16 cellular contexts compared by ENCODE assay signal in the genomic region with DNA sequence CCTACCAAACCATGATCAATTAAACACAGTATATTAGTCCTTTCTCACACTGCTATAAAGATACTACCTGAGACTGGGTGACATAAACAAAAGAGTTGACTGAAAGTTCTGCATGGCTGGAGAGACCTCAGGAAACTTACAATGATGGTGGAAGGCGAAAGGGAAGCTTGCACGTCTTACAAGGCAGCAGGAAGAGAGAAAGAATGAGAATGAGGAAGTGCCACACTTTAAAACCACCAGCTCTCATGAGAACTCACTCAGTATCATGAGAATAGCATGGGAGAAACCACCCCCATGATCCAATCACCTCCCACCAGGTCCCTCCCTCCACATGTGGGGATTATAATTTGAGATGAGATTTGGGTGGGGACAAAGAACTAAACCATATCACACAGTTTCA.
DNase-seq lines count a peak whose midpoint lies in the region; TF ChIP-seq lines count a peak whose summit lies in the region.
"Had no signal": no experiment of that assay in that cellular context is flagged by ENCODE, and none has a peak within 500 bp of the region (broad histone marks: within the 10 kb centered on the region; RNA-seq: fewer than 3 reads in every experiment).

No MANE protein-coding gene starts in this region.

- CTCF ChIA-PET in GM10248 (lab: Yijun Ruan, JAX), result no interaction called here

- H3K4me1 ChIP-seq in esophagus muscularis mucosa (peaks cover 0 to 23% (median 11%) of the 10 kb centered on the region in 4 donors), HAP-1 (no peaks in the 10 kb centered on the region)
- H3K4me1 ChIP-seq: BLaER1, Caco-2 had no signal

- H3K4me3 ChIP-seq in esophagus muscularis mucosa (no peak overlapping the region), HAP-1 (no peak overlapping the region)
- H3K4me3 ChIP-seq: BLaER1, GM12878, GM23248 had no signal

- TF ChIP-seq CTCF in esophagus muscularis mucosa (IDR thresholded peaks at IDR 0.05) (no peak), GM10248 (IDR thresholded peaks at IDR 0.05; ENCODE audit: control extremely low read depth, extremely low read depth, low read depth, missing control alignments) (no peak)

- H3K9me3 ChIP-seq in esophagus muscularis mucosa (no peaks in the 10 kb centered on the region), HAP-1 (no peaks in the 10 kb centered on the region)

- no peak for TF ChIP-seq POLR2A in esophagus muscularis mucosa (IDR thresholded peaks at IDR 0.05; ENCODE audit: low read depth)

- in situ Hi-C loops in KBM-7 (cut with MboI; ENCODE audit: low pct_unique_long_range_greater_than_20kb, low sequenced_read_pairs), result no loop called here
- in situ Hi-C loops in HAP-1 (cut with MboI; ENCODE audit: low sequenced_read_pairs), result no loop called here

- intact Hi-C loops in esophagus muscularis mucosa (cut with DNase I), result no loop called here

- POLR2A ChIA-PET in GM10248 (lab: Yijun Ruan, JAX), result no interaction called here

- H3K36me3 ChIP-seq in esophagus muscularis mucosa (no peaks in the 10 kb centered on the region), HAP-1 (replicated peaks) (no peaks in the 10 kb centered on the region)
- H3K36me3 ChIP-seq: BLaER1 had no signal

- WGBS in esophagus muscularis mucosa, result 68% methylated on average over 2 of the region's 2 CpGs

- TF ChIP-seq EP300 in esophagus muscularis mucosa (IDR thresholded peaks at IDR 0.05), result no peak

- DNase-seq in KBM-7 (peak; percentile 9), MV-4-11 (lab: John Stamatoyannopoulos, UW) (peak; percentile 72), esophagus muscularis mucosa (ENCODE audit: extremely low spot score) (peak; percentile 47), GM10248 (ENCODE audit: extremely low spot score) (no peak), anterior cingulate cortex (lab: John Stamatoyannopoulos, UW) (no peak), HAP-1 (ENCODE audit: low spot score in 2 of 2) (no peak)
- DNase-seq: Caco-2; CD4-positive, CD25-positive, alpha-beta regulatory T cell; CD8-positive, alpha-beta T cell; DMS153; DND-41; GM23248; H7 had no signal

- H3K27me3 ChIP-seq in esophagus muscularis mucosa, result peaks cover 0 to 4% (median 0%) of the 10 kb centered on the region in 4 donors
- H3K27me3 ChIP-seq in HAP-1 (ENCODE audit: low read depth), result no peaks in the 10 kb centered on the region
- H3K27me3 ChIP-seq: BLaER1 had no signal

- H3K27ac ChIP-seq in esophagus muscularis mucosa (replicated peaks in 1 of 4), result no peak overlapping the region
- H3K27ac ChIP-seq: BLaER1, C4-2B, GM23248 had no signal

Comparison
In these comparisons a context has a peak if more than half of its experiments do, and no peak if none do; other contexts are left out.
1. DNase-seq: peak in KBM-7 (single experiment), MV-4-11 (single experiment) and esophagus muscularis mucosa (single experiment); none in GM10248 (single experiment), anterior cingulate cortex (0 of 58) and HAP-1 (0 of 2).